1 cellular context compared by ENCODE assay signal in the genomic region with DNA sequence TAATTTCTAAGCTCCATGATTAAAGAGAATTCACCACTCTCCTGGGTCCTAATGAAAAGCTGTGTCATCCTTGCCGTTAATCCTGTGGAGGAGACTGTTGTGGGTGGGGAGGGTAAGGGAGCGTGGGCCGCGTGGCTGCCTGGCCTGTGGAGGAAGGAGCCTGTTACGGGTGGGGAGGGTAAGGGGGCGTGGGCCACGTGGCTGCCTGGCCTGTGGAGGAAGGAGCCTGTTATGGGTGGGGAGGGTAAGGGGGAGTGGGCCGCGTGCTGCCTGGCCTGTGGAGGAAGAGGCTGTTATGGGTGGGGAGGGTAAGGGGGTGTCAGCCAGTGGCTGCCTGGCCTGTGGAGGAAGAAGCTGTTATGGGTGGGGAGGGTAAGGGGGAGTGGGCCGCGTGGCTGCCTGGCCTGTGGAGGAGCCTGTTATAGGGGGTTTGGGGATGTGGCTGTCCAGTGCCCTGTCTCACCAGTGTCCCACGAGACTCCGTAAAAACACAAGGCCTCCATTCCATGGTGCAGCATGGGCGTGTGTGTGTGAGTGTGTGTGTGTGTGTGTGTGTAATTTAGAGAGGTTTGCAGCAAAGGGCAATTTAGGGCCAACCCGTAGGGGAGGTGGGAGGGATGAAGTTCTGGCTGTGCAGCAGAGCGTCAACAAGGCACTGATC.
TF ChIP-seq lines count a peak whose summit lies in the region.

No MANE protein-coding gene starts in this region.

TF ChIP-seq in HEK293, 187 proteins besides CTCF, POLR2A, EP300 and RAD21 (continued from another document):
- TF ChIP-seq, protein P1, sequence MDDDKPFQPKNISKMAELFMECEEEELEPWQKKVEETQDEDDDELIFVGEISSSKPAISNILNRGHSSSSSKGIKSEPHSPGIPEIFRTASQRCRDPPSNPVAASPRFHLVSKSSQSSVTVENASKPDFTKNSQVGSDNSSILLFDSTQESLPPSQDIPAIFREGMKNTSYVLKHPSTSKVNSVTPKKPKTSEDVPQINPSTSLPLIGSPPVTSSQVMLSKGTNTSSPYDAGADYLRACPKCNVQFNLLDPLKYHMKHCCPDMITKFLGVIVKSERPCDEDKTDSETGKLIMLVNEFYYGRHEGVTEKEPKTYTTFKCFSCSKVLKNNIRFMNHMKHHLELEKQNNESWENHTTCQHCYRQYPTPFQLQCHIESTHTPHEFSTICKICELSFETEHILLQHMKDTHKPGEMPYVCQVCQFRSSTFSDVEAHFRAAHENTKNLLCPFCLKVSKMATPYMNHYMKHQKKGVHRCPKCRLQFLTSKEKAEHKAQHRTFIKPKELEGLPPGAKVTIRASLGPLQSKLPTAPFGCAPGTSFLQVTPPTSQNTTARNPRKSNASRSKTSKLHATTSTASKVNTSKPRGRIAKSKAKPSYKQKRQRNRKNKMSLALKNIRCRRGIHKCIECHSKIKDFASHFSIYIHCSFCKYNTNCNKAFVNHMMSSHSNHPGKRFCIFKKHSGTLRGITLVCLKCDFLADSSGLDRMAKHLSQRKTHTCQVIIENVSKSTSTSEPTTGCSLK (tag by site-specific recombination; IDR thresholded peaks at IDR 0.05) = no peak
- TF ChIP-seq ZNF558 (tag by site-specific recombination; IDR thresholded peaks at IDR 0.05) = no peak
- TF ChIP-seq SETDB1 (IDR thresholded peaks at IDR 0.05; ENCODE audit: insufficient read length, low read length) = no peak
- TF ChIP-seq ZNF571 (tag by site-specific recombination; IDR thresholded peaks at IDR 0.05) = no peak
- TF ChIP-seq ZNF341 (tag by site-specific recombination; IDR thresholded peaks at IDR 0.05; ENCODE audit: low read depth) = no peak
- TF ChIP-seq ZNF843 (tag by site-specific recombination; IDR thresholded peaks at IDR 0.05) = no peak
- TF ChIP-seq ZNF777 (tag by site-specific recombination; IDR thresholded peaks at IDR 0.05; ENCODE audit: borderline replicate concordance) = no peak
- TF ChIP-seq ZNF2 (tag by site-specific recombination; IDR thresholded peaks at IDR 0.05) = 0 out of 2 replicates have a peak, but pooled peaks have one; percentile 30
- TF ChIP-seq HOXC10 (CRISPR knock-in tag; IDR thresholded peaks at IDR 0.05) = no peak
- TF ChIP-seq, protein P2, sequence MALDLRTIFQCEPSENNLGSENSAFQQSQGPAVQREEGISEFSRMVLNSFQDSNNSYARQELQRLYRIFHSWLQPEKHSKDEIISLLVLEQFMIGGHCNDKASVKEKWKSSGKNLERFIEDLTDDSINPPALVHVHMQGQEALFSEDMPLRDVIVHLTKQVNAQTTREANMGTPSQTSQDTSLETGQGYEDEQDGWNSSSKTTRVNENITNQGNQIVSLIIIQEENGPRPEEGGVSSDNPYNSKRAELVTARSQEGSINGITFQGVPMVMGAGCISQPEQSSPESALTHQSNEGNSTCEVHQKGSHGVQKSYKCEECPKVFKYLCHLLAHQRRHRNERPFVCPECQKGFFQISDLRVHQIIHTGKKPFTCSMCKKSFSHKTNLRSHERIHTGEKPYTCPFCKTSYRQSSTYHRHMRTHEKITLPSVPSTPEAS (tag by site-specific recombination; IDR thresholded peaks at IDR 0.05) = peak; percentile 68; the same call in 1 of the 2 replicates
- TF ChIP-seq ZNF530 (tag by site-specific recombination; IDR thresholded peaks at IDR 0.05; ENCODE audit: low read depth) = no peak
- TF ChIP-seq, protein P3, sequence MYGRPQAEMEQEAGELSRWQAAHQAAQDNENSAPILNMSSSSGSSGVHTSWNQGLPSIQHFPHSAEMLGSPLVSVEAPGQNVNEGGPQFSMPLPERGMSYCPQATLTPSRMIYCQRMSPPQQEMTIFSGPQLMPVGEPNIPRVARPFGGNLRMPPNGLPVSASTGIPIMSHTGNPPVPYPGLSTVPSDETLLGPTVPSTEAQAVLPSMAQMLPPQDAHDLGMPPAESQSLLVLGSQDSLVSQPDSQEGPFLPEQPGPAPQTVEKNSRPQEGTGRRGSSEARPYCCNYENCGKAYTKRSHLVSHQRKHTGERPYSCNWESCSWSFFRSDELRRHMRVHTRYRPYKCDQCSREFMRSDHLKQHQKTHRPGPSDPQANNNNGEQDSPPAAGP (tag by site-specific recombination; IDR thresholded peaks at IDR 0.05) = peak; percentile 86
- no peak for TF ChIP-seq ZBTB7A (tag by site-specific recombination; IDR thresholded peaks at IDR 0.05; ENCODE audit: low read depth)
- TF ChIP-seq ZNF404 (tag by site-specific recombination; IDR thresholded peaks at IDR 0.05) = no peak
- no peak for TF ChIP-seq MZF1 (tag by site-specific recombination; IDR thresholded peaks at IDR 0.05; ENCODE audit: borderline replicate concordance)
- TF ChIP-seq WT1 (tag by site-specific recombination; IDR thresholded peaks at IDR 0.05) = 0 out of 2 replicates have a peak, but pooled peaks have one; percentile 30
- TF ChIP-seq ZNF707 (tag by site-specific recombination; IDR thresholded peaks at IDR 0.05) = no peak
- TF ChIP-seq ZNF114 (tag by site-specific recombination; IDR thresholded peaks at IDR 0.05) = no peak
- TF ChIP-seq ZNF621 (tag by site-specific recombination; IDR thresholded peaks at IDR 0.05) = no peak
- no peak for TF ChIP-seq OVOL3 (tag by site-specific recombination; IDR thresholded peaks at IDR 0.05)
- no peak for TF ChIP-seq ZNF664 (tag by site-specific recombination; IDR thresholded peaks at IDR 0.05)
- TF ChIP-seq, protein P4, sequence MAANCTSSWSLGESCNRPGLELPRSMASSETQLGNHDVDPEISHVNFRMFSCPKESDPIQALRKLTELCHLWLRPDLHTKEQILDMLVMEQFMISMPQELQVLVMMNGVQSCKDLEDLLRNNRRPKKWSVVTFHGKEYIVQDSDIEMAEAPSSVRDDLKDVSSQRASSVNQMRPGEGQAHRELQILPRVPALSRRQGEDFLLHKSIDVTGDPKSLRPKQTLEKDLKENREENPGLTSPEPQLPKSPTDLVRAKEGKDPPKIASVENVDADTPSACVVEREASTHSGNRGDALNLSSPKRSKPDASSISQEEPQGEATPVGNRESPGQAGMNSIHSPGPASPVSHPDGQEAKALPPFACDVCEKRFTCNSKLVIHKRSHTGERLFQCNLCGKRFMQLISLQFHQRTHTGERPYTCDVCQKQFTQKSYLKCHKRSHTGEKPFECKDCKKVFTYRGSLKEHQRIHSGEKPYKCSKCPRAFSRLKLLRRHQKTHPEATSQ (tag by site-specific recombination; IDR thresholded peaks at IDR 0.05) = no peak
- no peak for TF ChIP-seq ZNF223 (tag by site-specific recombination; IDR thresholded peaks at IDR 0.05)
- no peak for TF ChIP-seq ZNF830 (tag by site-specific recombination; IDR thresholded peaks at IDR 0.05; ENCODE audit: low read depth)
- TF ChIP-seq, protein P5, sequence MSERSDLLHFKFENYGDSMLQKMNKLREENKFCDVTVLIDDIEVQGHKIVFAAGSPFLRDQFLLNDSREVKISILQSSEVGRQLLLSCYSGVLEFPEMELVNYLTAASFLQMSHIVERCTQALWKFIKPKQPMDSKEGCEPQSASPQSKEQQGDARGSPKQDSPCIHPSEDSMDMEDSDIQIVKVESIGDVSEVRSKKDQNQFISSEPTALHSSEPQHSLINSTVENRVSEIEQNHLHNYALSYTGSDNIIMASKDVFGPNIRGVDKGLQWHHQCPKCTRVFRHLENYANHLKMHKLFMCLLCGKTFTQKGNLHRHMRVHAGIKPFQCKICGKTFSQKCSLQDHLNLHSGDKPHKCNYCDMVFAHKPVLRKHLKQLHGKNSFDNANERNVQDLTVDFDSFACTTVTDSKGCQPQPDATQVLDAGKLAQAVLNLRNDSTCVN (tag by site-specific recombination; optimal IDR thresholded peaks at IDR 0.05) = no peak
- no peak for TF ChIP-seq ZNF157 (tag by site-specific recombination; IDR thresholded peaks at IDR 0.05)
- TF ChIP-seq RBAK (tag by site-specific recombination; IDR thresholded peaks at IDR 0.05) = no peak
- no peak for TF ChIP-seq SCRT2 (tag by site-specific recombination; IDR thresholded peaks at IDR 0.05)
- no peak for TF ChIP-seq REPIN1 (tag by site-specific recombination; IDR thresholded peaks at IDR 0.05; ENCODE audit: low read depth)
